Comparison of ENCODE assay signal across 24 cellular contexts in genomic region chr7:126488043-126488442, GRCh38.
"Had no signal": no experiment of that assay in that cellular context is flagged by ENCODE, and none has a peak within 500 bp of the region (broad histone marks: within the 10 kb centered on the region; RNA-seq: fewer than 3 reads in every experiment).

No MANE protein-coding gene starts in this region.

- DNase-seq: dermis blood vessel endothelial cell; effector memory CD4-positive, alpha-beta T cell; foreskin keratinocyte; glutamatergic neuron; heart right ventricle; hippocampal formation; left cardiac atrium; left lung; naive thymus-derived CD8-positive, alpha-beta T cell; nephron progenitor cell; nucleus accumbens; right cardiac atrium; sigmoid colon; stimulated activated CD4-positive, alpha-beta T cell treated with anti-CD3 and anti-CD28 coated beads, Interleukin-2, amount 100 ng/mL, for 24 hours; stimulated activated CD4-positive, alpha-beta T cell treated with anti-CD3 and anti-CD28 coated beads, Interleukin-4, amount 100 ng/mL, for 24 hours; stimulated activated naive CD4-positive, alpha-beta T cell treated with Interleukin-2 at 50 U/mL for 16 hours; stomach; thyroid gland; trophoblast cell had no signal

- H3K9me3 ChIP-seq: esophagus muscularis mucosa, heart right ventricle, left lung, prostate gland, sigmoid colon, stomach, thyroid gland, vagina had no signal

- H3K27me3 ChIP-seq: esophagus muscularis mucosa, foreskin keratinocyte, heart right ventricle, left lung, sigmoid colon, stomach, thyroid gland, vagina had no signal

- H3K36me3 ChIP-seq: esophagus muscularis mucosa, heart right ventricle, left lung, prostate gland, sigmoid colon, stomach, thyroid gland, vagina had no signal

- H3K27ac ChIP-seq: esophagus muscularis mucosa, foreskin keratinocyte, heart right ventricle, left lung, prostate gland, sigmoid colon, stomach, thyroid gland, vagina had no signal

- ATAC-seq: foreskin keratinocyte; heart right ventricle; left cardiac atrium; left lung; naive thymus-derived CD8-positive, alpha-beta T cell; right cardiac atrium; stimulated activated effector memory CD8-positive, alpha-beta T cell treated with anti-CD3 and anti-CD28 coated beads, Interleukin-12 subunit alpha, Interleukin-12 subunit beta, amount 100 ng/mL, for 72 hours had no signal

- H3K4me1 ChIP-seq: esophagus muscularis mucosa, foreskin keratinocyte, heart right ventricle, left lung, prostate gland, sigmoid colon, thyroid gland, vagina had no signal

- FAIRE-seq: islet of Langerhans had no signal

- H3K4me3 ChIP-seq: esophagus muscularis mucosa, heart right ventricle, left lung, prostate gland, sigmoid colon, stomach, thyroid gland, vagina had no signal
